Comparison of ENCODE assay signal across 8 cellular contexts in genomic region chr5:113488645-113489184, GRCh38. TPM values are rescaled to one million over a fixed set of nuclear protein-coding genes. Genes with fewer than 3 reads are reported as not detected.
DNase-seq lines count a peak whose midpoint lies in the region; ATAC-seq and TF ChIP-seq lines count a peak whose summit lies in the region.

No MANE protein-coding gene starts in this region.

- H3K27ac ChIP-seq in brain microvascular endothelial cell: peak overlapping the region; percentile 56
- H3K27ac ChIP-seq in lung (ENCODE audit: low read depth in 1 of 2, low read length in 1 of 2): no peak overlapping the region
- peak overlapping the region in 1 of 2 donors; percentile 18 for H3K27ac ChIP-seq in uterus

- H3K9me3 ChIP-seq in lung (ENCODE audit: control insufficient read depth in 2 of 2, insufficient read depth in 1 of 2, low read length in 1 of 2) (peaks cover 3 to 12% of the 10 kb centered on the region in 2 donors), uterus (no peaks in the 10 kb centered on the region)

- DNase-seq in Right ventricle myocardium inferior (ENCODE audit: missing footprints) (no peak), cardiac septum (ENCODE audit: low spot score) (no peak), brain microvascular endothelial cell (peak; percentile 20), lung (ENCODE audit: low spot score) (no peak), uterus (no peak), NCI-H1694 (lab: John Stamatoyannopoulos, UW) (no peak)

- H3K4me3 ChIP-seq in brain microvascular endothelial cell (ENCODE audit: low read depth, low read length) (peak overlapping the region; percentile 86), lung (peak overlapping the region; percentile 44), uterus (peak overlapping the region; percentile 53 to 54)

- no peak for TF ChIP-seq POLR2A in uterus (IDR thresholded peaks at IDR 0.05)

- peak; percentile 23 for ATAC-seq in Right ventricle myocardium inferior
- peak; percentile 27 for ATAC-seq in lung (ENCODE audit: insufficient read depth, low FRiP score)
- no peak for ATAC-seq in HG02973 (IDR thresholded peaks at IDR 0.05; ENCODE audit: unreplicated experiment)
- ATAC-seq in HG03280 (IDR thresholded peaks at IDR 0.05; ENCODE audit: unreplicated experiment): no peak

- H3K36me3 ChIP-seq in brain microvascular endothelial cell (replicated peaks) (no peaks in the 10 kb centered on the region), lung (ENCODE audit: control insufficient read depth in 2 of 2, insufficient read depth in 2 of 2, low read length in 2 of 2) (no peaks in the 10 kb centered on the region), uterus (no peaks in the 10 kb centered on the region)

- WGBS in lung, 2 donors: 14 to 23% methylated on average over 20 of the region's 20 CpGs

- in situ Hi-C loops in brain microvascular endothelial cell (cut with HindIII; ENCODE audit: low pct_ligation_motif_present, low sequenced_read_pairs): no loop called here

- no peaks in the 10 kb centered on the region for H3K27me3 ChIP-seq in brain microvascular endothelial cell (replicated peaks)
- peaks cover 6% of the 10 kb centered on the region for H3K27me3 ChIP-seq in lung (ENCODE audit: control insufficient read depth, insufficient read depth)
- H3K27me3 ChIP-seq in uterus: no peaks in the 10 kb centered on the region

- H3K4me1 ChIP-seq in lung (ENCODE audit: control insufficient read depth in 2 of 2, insufficient read depth in 2 of 2, low read length in 2 of 2) (peaks cover 0 to 11% of the 10 kb centered on the region in 2 donors), uterus (peaks cover 0 to 6% of the 10 kb centered on the region in 2 donors)

- TF ChIP-seq CTCF in brain microvascular endothelial cell (IDR thresholded peaks at IDR 0.05; ENCODE audit: low read depth, low read length, missing control alignments): no peak
- TF ChIP-seq CTCF in lung (IDR thresholded peaks at IDR 0.05; ENCODE audit: control extremely low read depth, extremely low read depth): no peak
- no peak for TF ChIP-seq CTCF in uterus (IDR thresholded peaks at IDR 0.05)

- intact Hi-C loops in Right ventricle myocardium inferior (cut with DNase I): no loop called here
- intact Hi-C loops in cardiac septum (cut with DNase I): loop anchor here (5.0 kb wide), 1 partner anchor 111 kb away; no protein-coding TSS in a partner anchor
- intact Hi-C loops in uterus (cut with DNase I; ENCODE audit: low total_unique reads): no loop called here

RNA-seq across cellular contexts. Expression of gene MCC, which starts 0.5 kb away (rescaled TPM):
- total RNA-seq in Right ventricle myocardium inferior (31.9 TPM), cardiac septum (17.7 TPM), lung (10 to 100 TPM; 18.5 to 38.6 TPM), uterus (10 to 100 TPM; 17.1 to 90.7 (median 40.1) TPM)
- 1 to 10 TPM; 1.6 to 4.0 TPM for polyA plus RNA-seq in lung

RNA-seq across cellular contexts. Expression of gene YTHDC2, which starts 24.8 kb away (rescaled TPM):
- total RNA-seq in Right ventricle myocardium inferior (12.6 TPM), cardiac septum (15.6 TPM), lung (10 to 100 TPM; 21.4 to 49.1 TPM), uterus (10 to 100 TPM; 22.3 to 66.1 (median 31.8) TPM)
- polyA plus RNA-seq in lung: 1 to 10 TPM; 8.4 to 9.4 TPM

RNA-seq across cellular contexts. Expression of gene TSSK1B, which starts 53.9 kb away (rescaled TPM):
- total RNA-seq in Right ventricle myocardium inferior (not detected), cardiac septum (0.08 TPM), lung (under 1 TPM; 0.14 to 0.28 TPM), uterus (under 1 TPM in 1 of 4 donors, not detected in 3; 0.35 TPM)
- polyA plus RNA-seq in lung: under 1 TPM in 1 of 2 donors, not detected in 1; 0.06 TPM

Comparison
In these comparisons a context has a peak if more than half of its experiments do, and no peak if none do; other contexts are left out.
1. ATAC-seq: peak in Right ventricle myocardium inferior (single experiment) and lung (single experiment); none in HG02973 (single experiment) and HG03280 (single experiment).
2. Peak in every context shown above with its lines, with median percentiles within 50 percentile points of each other: H3K4me3 ChIP-seq.